In genomic region chr12:15563683-15564082, GRCh38 we compare ENCODE assay signal across 8 cellular contexts.
A peak's percentile ranks its signal among the peaks of the same experiment; 100 is the strongest.
DNase-seq lines count a peak whose midpoint lies in the region; ATAC-seq and TF ChIP-seq lines count a peak whose summit lies in the region.

No MANE protein-coding gene starts in this region.

- no peak overlapping the region for H3K27ac ChIP-seq in brain microvascular endothelial cell

- H3K9me3 Mint-ChIP-seq in naive B cell = no peaks in the 10 kb centered on the region

- DNase-seq in brain microvascular endothelial cell (peak; percentile 24), naive B cell (peak; percentile 9), NCI-H2227 (lab: John Stamatoyannopoulos, UW; ENCODE audit: unreplicated experiment) (no peak), KG1 (lab: John Stamatoyannopoulos, UW) (no peak), putamen (ENCODE audit: low spot score) (no peak), NCI-H1092 treated with DMSO at 0.1 percent for 48 hours (lab: John Stamatoyannopoulos, UW) (no peak)

- peak overlapping the region; percentile 2 to 96 (median 84) for H3K27ac Mint-ChIP-seq in naive B cell

- no peak overlapping the region for H3K4me3 ChIP-seq in brain microvascular endothelial cell (ENCODE audit: low read depth, low read length)

- H3K4me1 Mint-ChIP-seq in naive B cell = peaks cover 16 to 32% (median 29%) of the 10 kb centered on the region in 3 donors

- no peak for TF ChIP-seq CTCF in brain microvascular endothelial cell (IDR thresholded peaks at IDR 0.05; ENCODE audit: low read depth, low read length, missing control alignments)

- ATAC-seq in GM18502 (IDR thresholded peaks at IDR 0.05; ENCODE audit: poor library complexity, unreplicated experiment) = peak; percentile 45
- peak; percentile 77 for ATAC-seq in HG03135 (IDR thresholded peaks at IDR 0.05; ENCODE audit: unreplicated experiment)
- peak; percentile 65 to 67 for ATAC-seq in naive B cell (ENCODE audit: low read depth in 2 of 2)

- H3K27me3 ChIP-seq in brain microvascular endothelial cell (replicated peaks) = no peaks in the 10 kb centered on the region

- H3K4me3 Mint-ChIP-seq in naive B cell = peak overlapping the region; percentile 49 to 85 (median 75)

- no peaks in the 10 kb centered on the region for H3K27me3 Mint-ChIP-seq in naive B cell

- in situ Hi-C loops in brain microvascular endothelial cell (cut with HindIII; ENCODE audit: low pct_ligation_motif_present, low sequenced_read_pairs) = no loop called here

- H3K36me3 Mint-ChIP-seq in naive B cell = peaks cover 13 to 33% of the 10 kb centered on the region in 2 donors

- no peaks in the 10 kb centered on the region for H3K36me3 ChIP-seq in brain microvascular endothelial cell (replicated peaks)

Comparison
In these comparisons a context has a peak if more than half of its experiments do, and no peak if none do; other contexts are left out.
1. DNase-seq: peak in brain microvascular endothelial cell (single experiment) and naive B cell (single experiment); none in NCI-H2227 (single experiment), KG1 (single experiment), putamen (single experiment) and NCI-H1092 treated with DMSO at 0.1 percent for 48 hours (single experiment).
2. Peak in every context shown above with its lines, with median percentiles within 50 percentile points of each other: ATAC-seq.